In genomic region chr1:56803561-56804156, GRCh38 we compare ENCODE assay signal across 9 cellular contexts. TPM values are rescaled to one million over a fixed set of nuclear protein-coding genes. Genes with fewer than 3 reads are reported as not detected.
A peak's percentile ranks its signal among the peaks of the same experiment; 100 is the strongest.
DNase-seq lines count a peak whose midpoint lies in the region; ATAC-seq and TF ChIP-seq lines count a peak whose summit lies in the region.
"Had no signal": no experiment of that assay in that cellular context is flagged by ENCODE, and none has a peak within 500 bp of the region (broad histone marks: within the 10 kb centered on the region; RNA-seq: fewer than 3 reads in every experiment).

No MANE protein-coding gene starts in this region.

- H2AFZ ChIP-seq in PC-9 (no peak overlapping the region), hepatocyte (no peak overlapping the region)

- BruUV-seq in PC-9 (replicated peaks; lab: Mats Ljungman, UMichigan): no TSS peak

- H3K4me3 ChIP-seq in PC-9 (no peak overlapping the region), hepatocyte (no peak overlapping the region)

- peak; percentile 66 for ATAC-seq in HG03354 (IDR thresholded peaks at IDR 0.05; ENCODE audit: poor library complexity, severe bottlenecking, unreplicated experiment)
- ATAC-seq in GM21576 (IDR thresholded peaks at IDR 0.05; ENCODE audit: unreplicated experiment): no peak

- POLR2A ChIA-PET in PC-9 (lab: Charles Lee; ENCODE audit: unreplicated experiment): no interaction called here

- H3K9me3 ChIP-seq in PC-9 (ENCODE audit: insufficient read depth, low read depth) (no peaks in the 10 kb centered on the region), hepatocyte (ENCODE audit: low read depth) (no peaks in the 10 kb centered on the region)

- WGBS in hepatocyte (ENCODE audit: low lambda C conversion rate, missing lambda C conversion rate): 65% methylated on average over 5 of the region's 5 CpGs

- TF ChIP-seq CTCF in PC-9 (conservative IDR thresholded peaks at IDR 0.05) (peak; percentile 72), hepatocyte (IDR thresholded peaks at IDR 0.05; ENCODE audit: poor library complexity) (peak; percentile 40)

- no peaks in the 10 kb centered on the region for H4K20me1 ChIP-seq in PC-9 (ENCODE audit: insufficient read depth)
- H4K20me1 ChIP-seq in hepatocyte (ENCODE audit: insufficient read depth, poor library complexity, severe bottlenecking): no peaks in the 10 kb centered on the region

- peak; percentile 14 for DNase-seq in stimulated activated CD4-positive, alpha-beta T cell treated with anti-CD3 and anti-CD28 coated beads, Interleukin-15, amount 100 ng/mL, for 24 hours
- DNase-seq in stimulated activated CD4-positive, alpha-beta T cell treated with anti-CD3 and anti-CD28 coated beads, Interleukin-4, amount 100 ng/mL, for 24 hours: no peak
- DNase-seq in PC-9 (peak; percentile 40 to 51), hepatocyte (ENCODE audit: low spot score) (peak; percentile 48), NCI-H1436 treated with DMSO at 0.1 percent for 48 hours (lab: John Stamatoyannopoulos, UW) (no peak)
- no peak for DNase-seq in stimulated activated naive CD4-positive, alpha-beta T cell (lab: John Stamatoyannopoulos, UW)
- DNase-seq: stimulated activated naive B cell treated with anti-CD40 and anti-IgM and Interleukin-4, amounts not matched to agents 10 μg/mL and 1 μg/mL and 100 μg/mL, for 72 hours had no signal

- intact Hi-C loops in PC-9 (cut with micrococcal nuclease; ENCODE audit: unreplicated experiment): loop anchor here (5.0 kb wide), 2 partner anchors 91 to 226 kb away; partner anchors contain the start of gene PLPP3

- H3K4me1 ChIP-seq in PC-9 (replicated peaks; ENCODE audit: insufficient read depth) (no peaks in the 10 kb centered on the region), hepatocyte (ENCODE audit: insufficient read depth) (no peaks in the 10 kb centered on the region)

- H3K27ac ChIP-seq in PC-9: no peak overlapping the region
- no peak overlapping the region for H3K27ac ChIP-seq in hepatocyte

- H3K4me2 ChIP-seq in PC-9 (no peak overlapping the region), hepatocyte (no peak overlapping the region)

- H3K36me3 ChIP-seq in PC-9 (ENCODE audit: low read depth) (no peaks in the 10 kb centered on the region), hepatocyte (replicated peaks; ENCODE audit: insufficient read depth, low read depth) (no peaks in the 10 kb centered on the region)

- H3F3A ChIP-seq in PC-9 (ENCODE audit: insufficient read depth, low read depth): no peaks in the 10 kb centered on the region

- CTCF ChIA-PET in PC-9 (lab: Charles Lee): interaction anchor here (0.5 kb wide), 1 partner anchor 504 kb away, joined by 3 read pairs; no protein-coding TSS in a partner anchor

- no peaks in the 10 kb centered on the region for H3K79me2 ChIP-seq in PC-9 (ENCODE audit: low read depth)
- H3K79me2 ChIP-seq in hepatocyte: no peaks in the 10 kb centered on the region

- H3K9me2 ChIP-seq in PC-9 (ENCODE audit: insufficient read depth) (no peaks in the 10 kb centered on the region), hepatocyte (replicated peaks; ENCODE audit: insufficient read depth) (no peaks in the 10 kb centered on the region)

- no peaks in the 10 kb centered on the region for H3K27me3 ChIP-seq in PC-9 (ENCODE audit: insufficient read depth, low read depth)
- H3K27me3 ChIP-seq in hepatocyte: no peaks in the 10 kb centered on the region

RNA-seq across cellular contexts. Expression of gene FYB2, which starts 15.5 kb away (rescaled TPM):
- total RNA-seq in PC-9 (2021): not detected in 2 replicates
- 15.3 and 15.5 TPM in 2 replicates for total RNA-seq in hepatocyte
- 18.6 and 21.0 TPM in 2 replicates for polyA plus RNA-seq in hepatocyte

RNA-seq across cellular contexts. Expression of gene C8A, which starts 50.9 kb away (rescaled TPM):
- total RNA-seq in PC-9 (2021) (not detected in 2 replicates), hepatocyte (5.8 and 8.2 TPM in 2 replicates)
- polyA plus RNA-seq in hepatocyte: 2.8 and 6.1 TPM in 2 replicates

Comparison
In these comparisons a context has a peak if more than half of its experiments do, and no peak if none do; other contexts are left out.
1. DNase-seq: peak in stimulated activated CD4-positive, alpha-beta T cell treated with anti-CD3 and anti-CD28 coated beads, Interleukin-15, amount 100 ng/mL, for 24 hours (single experiment), PC-9 (2 of 2) and hepatocyte (single experiment); none in stimulated activated CD4-positive, alpha-beta T cell treated with anti-CD3 and anti-CD28 coated beads, Interleukin-4, amount 100 ng/mL, for 24 hours (single experiment), stimulated activated naive CD4-positive, alpha-beta T cell (0 of 6) and NCI-H1436 treated with DMSO at 0.1 percent for 48 hours (single experiment).
2. RNA of gene FYB2, which starts 15.5 kb away (total RNA-seq): 15.3 to 15.5 TPM in hepatocyte; not detected in PC-9; every median in the first group is over 10 times any median in the second.